Comparison of ENCODE assay signal across 9 cellular contexts in the genomic region with DNA sequence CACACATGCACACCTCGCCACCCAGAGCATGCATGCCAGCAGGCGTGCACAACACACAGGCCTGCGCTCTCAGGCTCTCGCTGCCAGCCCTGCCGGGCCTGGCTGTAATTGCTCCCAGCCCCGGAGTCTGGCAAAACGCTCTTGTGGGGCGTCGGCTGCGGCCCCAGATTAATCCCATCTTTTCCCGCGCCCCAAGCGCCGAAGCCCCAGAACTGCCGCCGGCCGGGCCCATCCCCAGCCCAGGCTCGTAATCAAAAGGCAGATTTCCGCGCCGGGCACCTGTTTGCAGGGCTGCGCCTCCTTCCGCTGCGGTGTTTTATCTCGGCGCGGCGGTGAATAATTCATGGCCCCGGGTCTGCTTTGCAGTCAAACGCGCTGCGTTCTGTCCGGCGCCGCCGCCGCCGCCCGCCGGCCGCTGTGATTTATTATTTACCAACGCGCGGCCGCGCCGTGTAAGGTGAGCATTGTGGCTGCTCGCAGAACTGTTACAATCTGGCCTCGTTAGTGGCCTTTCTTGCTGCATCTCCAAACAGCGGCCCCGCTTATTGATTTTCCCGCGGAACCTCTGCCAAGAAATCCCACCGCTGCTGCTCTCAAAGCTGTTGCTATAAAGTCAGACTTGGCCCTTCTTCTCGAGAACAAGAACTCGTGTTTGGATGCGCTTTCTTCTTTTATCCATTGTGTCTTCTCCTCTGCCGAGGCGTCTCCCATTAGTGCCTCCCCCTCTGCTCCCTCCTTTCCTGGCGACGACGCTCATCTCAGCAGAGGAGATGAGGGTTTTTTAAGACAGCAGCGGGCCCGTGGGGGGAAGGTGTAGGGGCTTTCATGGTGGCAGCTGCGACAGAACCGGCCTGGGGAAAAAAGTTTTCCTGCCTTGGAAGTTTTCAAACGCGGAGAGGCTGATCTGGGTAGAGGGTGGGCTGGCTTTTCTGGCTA.
DNase-seq lines count a peak whose midpoint lies in the region; ATAC-seq and TF ChIP-seq lines count a peak whose summit lies in the region.
"Had no signal": no experiment of that assay in that cellular context is flagged by ENCODE, and none has a peak within 500 bp of the region (broad histone marks: within the 10 kb centered on the region; RNA-seq: fewer than 3 reads in every experiment).

No MANE protein-coding gene starts in this region.

- no peaks in the 10 kb centered on the region for H3K9me3 ChIP-seq in HUES64 (ENCODE audit: insufficient read depth, low read depth, low read length)

- H3K23ac ChIP-seq in mesendoderm (ENCODE audit: low read length) = no peak overlapping the region

- H3K4me3 ChIP-seq in AG09309 (ENCODE audit: control insufficient read depth, low read depth, low read length) (peak overlapping the region; percentile 28), HUES64 (ENCODE audit: low read length) (peak overlapping the region; percentile 46), mesendoderm (ENCODE audit: low read length) (no peak overlapping the region)

- H2BK5ac ChIP-seq in mesendoderm (ENCODE audit: low read length) = no peak overlapping the region

- H3K4me1 ChIP-seq in HUES64 (ENCODE audit: insufficient read depth, low read length) = no peaks in the 10 kb centered on the region
- no peaks in the 10 kb centered on the region for H3K4me1 ChIP-seq in mesendoderm (ENCODE audit: control insufficient read depth, low read depth, low read length)

- peak overlapping the region; percentile 73 for H3K4me3 Mint-ChIP-seq in chondrocyte (ENCODE audit: unreplicated experiment)

- H3K27ac ChIP-seq in HUES64 (ENCODE audit: low read depth, low read length) (no peak overlapping the region), mesendoderm (ENCODE audit: low read depth, low read length) (no peak overlapping the region)

- H3K4me1 Mint-ChIP-seq in chondrocyte (ENCODE audit: low read depth) = peaks cover 12% of the 10 kb centered on the region

- no peak for ATAC-seq in HG03280 (IDR thresholded peaks at IDR 0.05; ENCODE audit: unreplicated experiment)
- ATAC-seq: activated naive CD4-positive, alpha-beta T cell treated with anti-CD3 and anti-CD28 coated beads, Interleukin-2, amount 50 U/mL, for 72 hours had no signal

- no peak overlapping the region for H2BK120ac ChIP-seq in mesendoderm (ENCODE audit: low read depth, low read length)

- H3K27me3 ChIP-seq in HUES64 (ENCODE audit: insufficient read depth, low read length) (peaks cover 34% of the 10 kb centered on the region), mesendoderm (ENCODE audit: insufficient read depth, low read length, poor library complexity) (peaks cover 9% of the 10 kb centered on the region)

- H4K5ac ChIP-seq in mesendoderm (ENCODE audit: low read length) = no peak overlapping the region

- no peaks in the 10 kb centered on the region for H3K79me2 ChIP-seq in mesendoderm (ENCODE audit: control insufficient read depth, insufficient read depth, low read length)

- no peaks in the 10 kb centered on the region for H3K36me3 ChIP-seq in HUES64 (ENCODE audit: insufficient read depth, low read length)
- no peaks in the 10 kb centered on the region for H3K36me3 ChIP-seq in mesendoderm (ENCODE audit: control insufficient read depth, insufficient read depth, low read length)

- no peaks in the 10 kb centered on the region for H3K36me3 Mint-ChIP-seq in chondrocyte (ENCODE audit: low read depth)

- no peak overlapping the region for H3K4ac ChIP-seq in mesendoderm (ENCODE audit: low read depth, low read length)

- DNase-seq in AG09309 (ENCODE audit: low read depth) (no peak), chondrocyte (ENCODE audit: low spot score) (no peak), mesendoderm (peak; percentile 65), superior temporal gyrus (ENCODE audit: extremely low spot score) (no peak), KG1 (lab: John Stamatoyannopoulos, UW) (no peak), cerebellar cortex (ENCODE audit: low spot score) (no peak)

- peak overlapping the region; percentile 43 for H3K4me2 ChIP-seq in mesendoderm (ENCODE audit: low read length)

- no peak overlapping the region for H2BK15ac ChIP-seq in mesendoderm (replicated peaks; ENCODE audit: low read depth)

- H3K27me3 Mint-ChIP-seq in chondrocyte (ENCODE audit: low read depth) = peaks cover 57% of the 10 kb centered on the region

- 4% methylated on average over 66 of the region's 68 CpGs for WGBS in HUES64
- WGBS in mesendoderm (ENCODE audit: extremely low coverage, insufficient coverage, low lambda C conversion rate) = no CpG with 5 or more reads among the region's 68 CpGs

- H2AK5ac ChIP-seq in mesendoderm (ENCODE audit: low read length) = no peak overlapping the region

- no peak overlapping the region for H4K8ac ChIP-seq in mesendoderm (ENCODE audit: low read depth, low read length)

- H3K9me3 Mint-ChIP-seq in chondrocyte (ENCODE audit: low read depth) = peaks cover 9% of the 10 kb centered on the region

- peak overlapping the region; percentile 6 for H3K56ac ChIP-seq in mesendoderm (ENCODE audit: low read length)

- TF ChIP-seq CTCF in AG09309 (IDR thresholded peaks at IDR 0.05; ENCODE audit: control insufficient read depth, insufficient read depth, low read depth, low read length, missing control alignments) (no peak), chondrocyte (IDR thresholded peaks at IDR 0.05) (peak; percentile 52)

- no peak overlapping the region for H3K18ac ChIP-seq in mesendoderm (ENCODE audit: low read length)

- no peaks in the 10 kb centered on the region for H3K79me1 ChIP-seq in mesendoderm (ENCODE audit: low read length)

- no peak overlapping the region for H3K27ac Mint-ChIP-seq in chondrocyte (ENCODE audit: unreplicated experiment)
- H3K27ac Mint-ChIP-seq: activated naive CD4-positive, alpha-beta T cell treated with anti-CD3 and anti-CD28 coated beads, Interleukin-2, amount 50 U/mL, for 72 hours had no signal

- H3K9ac ChIP-seq in HUES64 (ENCODE audit: low read depth, low read length) (0 out of 2 replicates have a peak overlapping the region, but pooled peaks have one; percentile 44), mesendoderm (ENCODE audit: low read length) (peak overlapping the region; percentile 27)
